In the genomic region with DNA sequence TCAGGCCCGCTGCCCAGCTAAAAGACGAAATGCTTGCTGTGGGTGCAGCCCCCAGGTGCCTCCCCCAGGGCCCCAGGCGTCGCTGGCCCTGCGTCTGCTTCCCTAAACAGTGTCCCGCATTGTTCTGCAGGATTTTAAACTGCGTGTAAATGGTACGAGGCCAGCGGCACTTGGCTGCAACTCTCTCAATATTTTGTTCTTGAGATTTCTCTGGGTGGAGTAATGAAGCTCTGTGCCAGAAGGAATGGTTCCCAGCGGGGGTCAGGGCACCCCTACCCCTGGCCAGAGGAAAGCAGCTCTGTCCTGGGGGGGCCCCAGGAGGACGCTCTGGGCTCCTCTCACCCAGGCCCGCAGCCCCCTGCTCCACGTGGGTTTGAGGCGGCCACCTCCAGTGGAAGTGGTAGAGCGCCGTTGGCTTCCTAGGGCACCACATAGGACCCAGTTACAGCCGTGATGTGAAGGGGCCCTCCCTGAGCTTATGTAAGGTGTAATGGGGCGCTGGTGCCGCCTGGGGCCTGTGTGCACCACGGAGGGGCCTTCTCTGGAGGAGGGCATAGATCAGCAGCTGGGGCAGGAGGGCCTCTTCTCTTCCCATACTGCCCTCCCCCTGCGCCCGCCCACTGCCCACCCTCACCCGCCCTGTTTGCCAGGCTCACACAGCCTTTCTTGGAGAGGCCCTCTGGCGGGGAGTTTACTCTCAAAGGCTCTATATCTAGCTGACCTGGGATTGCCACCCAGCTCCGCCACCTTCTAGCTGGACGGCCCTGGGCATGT, we compare ENCODE assay signal across 14 cellular contexts. TPM values are rescaled to one million over a fixed set of nuclear protein-coding genes. Genes with fewer than 3 reads are reported as not detected.
DNase-seq lines count a peak whose midpoint lies in the region; ATAC-seq, FAIRE-seq and TF ChIP-seq lines count a peak whose summit lies in the region.
"Had no signal": no experiment of that assay in that cellular context is flagged by ENCODE, and none has a peak within 500 bp of the region (broad histone marks: within the 10 kb centered on the region; RNA-seq: fewer than 3 reads in every experiment).

No MANE protein-coding gene starts in this region.

- H3K4me3 ChIP-seq in mucosa of stomach (ENCODE audit: low read length) (no peak overlapping the region), testis (no peak overlapping the region)
- H3K4me3 ChIP-seq: GM23248 had no signal

- H3K27me3 ChIP-seq in foreskin keratinocyte (no peaks in the 10 kb centered on the region), mucosa of stomach (ENCODE audit: control insufficient read depth, insufficient read depth, low read length) (no peaks in the 10 kb centered on the region), testis (no peaks in the 10 kb centered on the region)

- H3K36me3 ChIP-seq in mucosa of stomach (ENCODE audit: control insufficient read depth, insufficient read depth, low read length) (no peaks in the 10 kb centered on the region), testis (ENCODE audit: low read depth, missing control alignments) (no peaks in the 10 kb centered on the region)

- DNase-seq in NCI-H2227 (lab: John Stamatoyannopoulos, UW; ENCODE audit: unreplicated experiment) (peak; percentile 93), foreskin keratinocyte (no peak), testis (peak; percentile 73), D721Med (ENCODE audit: insufficient read length, low spot score) (no peak)
- no peak for DNase-seq in activated CD4-positive, alpha-beta T cell treated with anti-CD3 and anti-CD28 coated beads for 1 hour
- DNase-seq: activated naive CD8-positive, alpha-beta T cell treated with anti-CD3 and anti-CD28 coated beads, Interleukin-2, amount 10 ng/mL, durations not matched to agents 7 days and 5 days; DMS153; GM23248; NCI-H1105; nephron progenitor cell had no signal

- TF ChIP-seq POLR2A in testis (IDR thresholded peaks at IDR 0.05): no peak

- H3K9me3 ChIP-seq in mucosa of stomach (ENCODE audit: control insufficient read depth, low read length) (no peaks in the 10 kb centered on the region), testis (no peaks in the 10 kb centered on the region)

- H3K4me1 ChIP-seq in foreskin keratinocyte: no peaks in the 10 kb centered on the region
- peaks cover 27% of the 10 kb centered on the region for H3K4me1 ChIP-seq in mucosa of stomach (ENCODE audit: control insufficient read depth, insufficient read depth, low read length)
- peaks cover 30% of the 10 kb centered on the region for H3K4me1 ChIP-seq in testis

- FAIRE-seq in D721Med (lab: Jason Lieb, UNC): no peak

- WGBS in testis, 2 donors: 38 to 51% methylated on average over 18 to 23 of the region's 26 CpGs

- H3K27ac ChIP-seq in foreskin keratinocyte (no peak overlapping the region), testis (peak overlapping the region; percentile 50 to 55)
- H3K27ac ChIP-seq: GM23248 had no signal

- peak overlapping the region; percentile 1 for H3K9ac ChIP-seq in mucosa of stomach (ENCODE audit: low read length)
- H3K9ac ChIP-seq: GM23248 had no signal

- ATAC-seq in foreskin keratinocyte: no peak
- ATAC-seq in HG03432 (IDR thresholded peaks at IDR 0.05; ENCODE audit: unreplicated experiment): no peak
- ATAC-seq in HG02678 (IDR thresholded peaks at IDR 0.05; ENCODE audit: unreplicated experiment): no peak
- ATAC-seq: activated CD4-positive, CD25-positive, alpha-beta regulatory T cell treated with anti-CD3 and anti-CD28 coated beads, Interleukin-2, amount 50 U/mL, for 24 hours had no signal

- TF ChIP-seq CTCF in foreskin keratinocyte (conservative IDR thresholded peaks at IDR 0.05): peak; percentile 3
- no peak for TF ChIP-seq CTCF in testis (IDR thresholded peaks at IDR 0.05)
- no peak for TF ChIP-seq CTCF in D721Med (IDR thresholded peaks at IDR 0.05; ENCODE audit: insufficient read depth, missing control alignments)

- intact Hi-C loops in testis (cut with DNase I; ENCODE audit: low total_unique reads): no loop called here

RNA-seq across cellular contexts. Expression of a gene that starts 19.8 kb away (rescaled TPM):
- 28.6 TPM in 2 replicates for total RNA-seq in foreskin keratinocyte
- 33.2 and 35.5 TPM in 2 replicates for polyA plus RNA-seq in foreskin keratinocyte
- total RNA-seq in testis: 10 to 100 TPM; 84.3 to 88.3 TPM
- 61.0 TPM for polyA plus RNA-seq in testis (ENCODE audit: insufficient read depth, low read depth, low replicate concordance)

RNA-seq across cellular contexts. Expression of a gene that starts 51.4 kb away (rescaled TPM):
- 0.32 and 0.48 TPM in 2 replicates for total RNA-seq in foreskin keratinocyte
- polyA plus RNA-seq in foreskin keratinocyte: 0.23 and 0.46 TPM in 2 replicates
- 1 to 10 TPM; 1.1 to 1.3 TPM for total RNA-seq in testis
- polyA plus RNA-seq in testis (ENCODE audit: insufficient read depth, low read depth, low replicate concordance): 0.73 TPM
- total RNA-seq: activated naive CD8-positive, alpha-beta T cell treated with anti-CD3 and anti-CD28 coated beads, Interleukin-2, amount 10 ng/mL, durations not matched to agents 7 days and 5 days; GM23248 had no signal
- polyA plus RNA-seq: GM23248 had no signal

RNA-seq across cellular contexts. Expression of a gene that starts 58.7 kb away (rescaled TPM):
- total RNA-seq in foreskin keratinocyte (not detected in 2 replicates), testis (100 to 1,000 TPM in 1 of 2 donors, 10 to 100 TPM in 1; 98.0 to 192 TPM)
- polyA plus RNA-seq in foreskin keratinocyte (not detected in 2 replicates), testis (ENCODE audit: insufficient read depth, low read depth, low replicate concordance) (36.5 TPM)
- total RNA-seq: activated naive CD8-positive, alpha-beta T cell treated with anti-CD3 and anti-CD28 coated beads, Interleukin-2, amount 10 ng/mL, durations not matched to agents 7 days and 5 days; GM23248 had no signal
- polyA plus RNA-seq: GM23248 had no signal

Comparison
In these comparisons a context has a peak if more than half of its experiments do, and no peak if none do; other contexts are left out.
1. DNase-seq: peak in NCI-H2227 (single experiment) and testis (single experiment); none in foreskin keratinocyte (0 of 2), activated CD4-positive, alpha-beta T cell treated with anti-CD3 and anti-CD28 coated beads for 1 hour (single experiment) and D721Med (single experiment).
2. RNA of a gene that starts 58.7 kb away (total RNA-seq): 98.0 to 192 TPM in testis; not detected in foreskin keratinocyte; every median in the first group is over 10 times any median in the second.